ENCODE assay signal across 7 cellular contexts in the genomic region with DNA sequence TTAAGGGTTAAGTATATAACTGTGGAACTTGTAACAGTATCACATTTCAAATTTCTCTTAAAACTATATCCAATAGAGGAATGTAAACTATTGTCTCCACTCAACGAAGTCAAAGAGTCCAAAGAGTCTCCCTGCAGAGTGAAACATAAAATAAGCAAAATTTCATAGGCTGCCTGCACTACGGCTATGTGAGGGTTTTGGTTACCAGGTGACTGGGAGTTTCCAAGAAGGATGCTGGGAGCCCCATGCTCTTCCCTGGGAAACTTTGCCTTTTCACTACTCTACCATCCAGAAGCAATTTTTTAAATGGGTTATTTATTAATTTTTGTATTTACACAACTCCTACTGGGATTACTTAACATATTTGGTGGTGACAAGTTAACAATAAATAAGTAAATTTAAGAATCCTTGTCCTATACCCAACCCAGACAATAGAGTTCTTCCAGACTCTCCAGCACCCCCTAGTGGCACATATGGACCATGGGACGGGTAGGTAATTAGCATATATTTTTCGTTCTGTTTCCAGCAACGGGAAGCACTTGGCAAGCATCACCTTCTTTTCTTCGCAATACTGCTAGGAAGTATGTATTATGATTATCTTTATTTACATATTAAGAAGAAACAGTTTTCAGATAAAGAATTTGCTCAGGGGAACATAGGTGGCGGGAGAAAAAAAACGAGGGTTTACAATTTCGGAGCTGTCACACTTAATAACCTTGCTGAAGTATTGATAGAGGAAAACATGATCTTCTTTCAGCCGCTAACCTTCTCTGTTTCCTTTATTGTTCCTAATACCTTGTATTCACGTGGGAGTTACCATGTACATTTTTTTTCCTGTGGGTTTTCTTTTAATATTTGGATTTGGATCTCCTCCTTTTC. TPM values are rescaled to one million over a fixed set of nuclear protein-coding genes. Genes with fewer than 3 reads are reported as not detected.
A peak's percentile ranks its signal among the peaks of the same experiment; 100 is the strongest.
DNase-seq lines count a peak whose midpoint lies in the region; ATAC-seq and TF ChIP-seq lines count a peak whose summit lies in the region.

No MANE protein-coding gene starts in this region.

- H3K36me3 ChIP-seq in liver (ENCODE audit: control insufficient read depth in 4 of 4, insufficient read depth in 3 of 4, low read depth in 1 of 4, low read length in 3 of 4) = no peaks in the 10 kb centered on the region

- H3K4me1 Mint-ChIP-seq in chondrocyte (ENCODE audit: low read depth) = peaks cover 8% of the 10 kb centered on the region
- no peaks in the 10 kb centered on the region for H3K4me1 Mint-ChIP-seq in stimulated activated memory B cell treated with anti-CD40 and anti-IgM and Interleukin-4, amounts not matched to agents 10 μg/mL and 1 μg/mL and 100 μg/mL, for 72 hours

- H3K9ac ChIP-seq in liver (ENCODE audit: low read depth in 1 of 2, low read length in 2 of 2) = no peak overlapping the region

- ATAC-seq in GM21390 (IDR thresholded peaks at IDR 0.05; ENCODE audit: unreplicated experiment) = peak; percentile 79
- peak; percentile 60 for ATAC-seq in stimulated activated memory B cell treated with anti-CD40 and anti-IgM and Interleukin-4, amounts not matched to agents 10 μg/mL and 1 μg/mL and 100 μg/mL, for 72 hours

- no peaks in the 10 kb centered on the region for H3K9me3 Mint-ChIP-seq in chondrocyte (ENCODE audit: low read depth)
- H3K9me3 Mint-ChIP-seq in stimulated activated memory B cell treated with anti-CD40 and anti-IgM and Interleukin-4, amounts not matched to agents 10 μg/mL and 1 μg/mL and 100 μg/mL, for 72 hours = no peaks in the 10 kb centered on the region

- no peak overlapping the region for H3K27ac ChIP-seq in liver (ENCODE audit: low read depth in 1 of 2, low read length in 2 of 2)

- H3K27ac Mint-ChIP-seq in chondrocyte (ENCODE audit: unreplicated experiment) = no peak overlapping the region
- H3K27ac Mint-ChIP-seq in stimulated activated memory B cell treated with anti-CD40 and anti-IgM and Interleukin-4, amounts not matched to agents 10 μg/mL and 1 μg/mL and 100 μg/mL, for 72 hours = no peak overlapping the region

- DNase-seq in EH (ENCODE audit: low read depth) (peak; percentile 68), LNCaP clone FGC (ENCODE audit: low read depth) (peak; percentile 17), SKM-1 treated with dmso at 0.1 percent for 144 hours (lab: John Stamatoyannopoulos, UW; ENCODE audit: unreplicated experiment) (peak; percentile 56), chondrocyte (ENCODE audit: low spot score) (no peak)

- H3K9me3 ChIP-seq in liver (ENCODE audit: control insufficient read depth in 4 of 4, low read length in 3 of 4) = no peaks in the 10 kb centered on the region

- TF ChIP-seq RAD21 in liver (IDR thresholded peaks at IDR 0.05) = peak; percentile 89 to 92

- 27% methylated on average over 11 of the region's 11 CpGs for WGBS in liver

- no peak overlapping the region for H3K4me3 Mint-ChIP-seq in chondrocyte (ENCODE audit: unreplicated experiment)
- H3K4me3 Mint-ChIP-seq in stimulated activated memory B cell treated with anti-CD40 and anti-IgM and Interleukin-4, amounts not matched to agents 10 μg/mL and 1 μg/mL and 100 μg/mL, for 72 hours = no peak overlapping the region

- H3K27me3 Mint-ChIP-seq in chondrocyte (ENCODE audit: low read depth) = no peaks in the 10 kb centered on the region
- H3K27me3 Mint-ChIP-seq in stimulated activated memory B cell treated with anti-CD40 and anti-IgM and Interleukin-4, amounts not matched to agents 10 μg/mL and 1 μg/mL and 100 μg/mL, for 72 hours = no peaks in the 10 kb centered on the region

- H3K4me3 ChIP-seq in LNCaP clone FGC (ENCODE audit: low read depth, low read length) (no peak overlapping the region), liver (ENCODE audit: low read depth in 1 of 3, low read length in 3 of 3) (peak overlapping the region in 2 of 3 donors; percentile 18 to 31)

- H3K36me3 Mint-ChIP-seq in chondrocyte (ENCODE audit: low read depth) = no peaks in the 10 kb centered on the region
- H3K36me3 Mint-ChIP-seq in stimulated activated memory B cell treated with anti-CD40 and anti-IgM and Interleukin-4, amounts not matched to agents 10 μg/mL and 1 μg/mL and 100 μg/mL, for 72 hours = no peaks in the 10 kb centered on the region

- H3K27me3 ChIP-seq in liver (ENCODE audit: control insufficient read depth in 4 of 4, insufficient read depth in 4 of 4, low read length in 3 of 4) = no peaks in the 10 kb centered on the region

- peaks cover 4 to 7% (median 6%) of the 10 kb centered on the region in 4 donors for H3K4me1 ChIP-seq in liver (ENCODE audit: control insufficient read depth in 4 of 4, insufficient read depth in 4 of 4, low read length in 3 of 4)

- TF ChIP-seq CTCF in LNCaP clone FGC (IDR thresholded peaks at IDR 0.05; ENCODE audit: control insufficient read depth, extremely low read depth, insufficient read depth) (peak; percentile 72), chondrocyte (IDR thresholded peaks at IDR 0.05) (peak; percentile 82), liver (IDR thresholded peaks at IDR 0.05; ENCODE audit: low read depth, low read length, missing input control) (peak; percentile 84)

TF ChIP-seq in liver, 16 proteins besides CTCF, POLR2A, EP300 and RAD21:
- TF ChIP-seq, protein P1, sequence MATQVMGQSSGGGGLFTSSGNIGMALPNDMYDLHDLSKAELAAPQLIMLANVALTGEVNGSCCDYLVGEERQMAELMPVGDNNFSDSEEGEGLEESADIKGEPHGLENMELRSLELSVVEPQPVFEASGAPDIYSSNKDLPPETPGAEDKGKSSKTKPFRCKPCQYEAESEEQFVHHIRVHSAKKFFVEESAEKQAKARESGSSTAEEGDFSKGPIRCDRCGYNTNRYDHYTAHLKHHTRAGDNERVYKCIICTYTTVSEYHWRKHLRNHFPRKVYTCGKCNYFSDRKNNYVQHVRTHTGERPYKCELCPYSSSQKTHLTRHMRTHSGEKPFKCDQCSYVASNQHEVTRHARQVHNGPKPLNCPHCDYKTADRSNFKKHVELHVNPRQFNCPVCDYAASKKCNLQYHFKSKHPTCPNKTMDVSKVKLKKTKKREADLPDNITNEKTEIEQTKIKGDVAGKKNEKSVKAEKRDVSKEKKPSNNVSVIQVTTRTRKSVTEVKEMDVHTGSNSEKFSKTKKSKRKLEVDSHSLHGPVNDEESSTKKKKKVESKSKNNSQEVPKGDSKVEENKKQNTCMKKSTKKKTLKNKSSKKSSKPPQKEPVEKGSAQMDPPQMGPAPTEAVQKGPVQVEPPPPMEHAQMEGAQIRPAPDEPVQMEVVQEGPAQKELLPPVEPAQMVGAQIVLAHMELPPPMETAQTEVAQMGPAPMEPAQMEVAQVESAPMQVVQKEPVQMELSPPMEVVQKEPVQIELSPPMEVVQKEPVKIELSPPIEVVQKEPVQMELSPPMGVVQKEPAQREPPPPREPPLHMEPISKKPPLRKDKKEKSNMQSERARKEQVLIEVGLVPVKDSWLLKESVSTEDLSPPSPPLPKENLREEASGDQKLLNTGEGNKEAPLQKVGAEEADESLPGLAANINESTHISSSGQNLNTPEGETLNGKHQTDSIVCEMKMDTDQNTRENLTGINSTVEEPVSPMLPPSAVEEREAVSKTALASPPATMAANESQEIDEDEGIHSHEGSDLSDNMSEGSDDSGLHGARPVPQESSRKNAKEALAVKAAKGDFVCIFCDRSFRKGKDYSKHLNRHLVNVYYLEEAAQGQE (IDR thresholded peaks at IDR 0.05) = no peak
- no peak for TF ChIP-seq NR2F2 (IDR thresholded peaks at IDR 0.05)
- TF ChIP-seq YY1 (IDR thresholded peaks at IDR 0.05) = no peak
- TF ChIP-seq HNF4A (conservative IDR thresholded peaks at IDR 0.05) = peak; percentile 4 to 16
- TF ChIP-seq SP1 (IDR thresholded peaks at IDR 0.05) = no peak
- TF ChIP-seq, protein P2, sequence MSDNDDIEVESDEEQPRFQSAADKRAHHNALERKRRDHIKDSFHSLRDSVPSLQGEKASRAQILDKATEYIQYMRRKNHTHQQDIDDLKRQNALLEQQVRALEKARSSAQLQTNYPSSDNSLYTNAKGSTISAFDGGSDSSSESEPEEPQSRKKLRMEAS (IDR thresholded peaks at IDR 0.05) = no peak
- TF ChIP-seq, protein P3, sequence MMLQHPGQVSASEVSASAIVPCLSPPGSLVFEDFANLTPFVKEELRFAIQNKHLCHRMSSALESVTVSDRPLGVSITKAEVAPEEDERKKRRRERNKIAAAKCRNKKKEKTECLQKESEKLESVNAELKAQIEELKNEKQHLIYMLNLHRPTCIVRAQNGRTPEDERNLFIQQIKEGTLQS (IDR thresholded peaks at IDR 0.05) = no peak
- TF ChIP-seq, protein P4, sequence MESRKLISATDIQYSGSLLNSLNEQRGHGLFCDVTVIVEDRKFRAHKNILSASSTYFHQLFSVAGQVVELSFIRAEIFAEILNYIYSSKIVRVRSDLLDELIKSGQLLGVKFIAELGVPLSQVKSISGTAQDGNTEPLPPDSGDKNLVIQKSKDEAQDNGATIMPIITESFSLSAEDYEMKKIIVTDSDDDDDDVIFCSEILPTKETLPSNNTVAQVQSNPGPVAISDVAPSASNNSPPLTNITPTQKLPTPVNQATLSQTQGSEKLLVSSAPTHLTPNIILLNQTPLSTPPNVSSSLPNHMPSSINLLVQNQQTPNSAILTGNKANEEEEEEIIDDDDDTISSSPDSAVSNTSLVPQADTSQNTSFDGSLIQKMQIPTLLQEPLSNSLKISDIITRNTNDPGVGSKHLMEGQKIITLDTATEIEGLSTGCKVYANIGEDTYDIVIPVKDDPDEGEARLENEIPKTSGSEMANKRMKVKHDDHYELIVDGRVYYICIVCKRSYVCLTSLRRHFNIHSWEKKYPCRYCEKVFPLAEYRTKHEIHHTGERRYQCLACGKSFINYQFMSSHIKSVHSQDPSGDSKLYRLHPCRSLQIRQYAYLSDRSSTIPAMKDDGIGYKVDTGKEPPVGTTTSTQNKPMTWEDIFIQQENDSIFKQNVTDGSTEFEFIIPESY (IDR thresholded peaks at IDR 0.05) = no peak
- no peak for TF ChIP-seq JUND (IDR thresholded peaks at IDR 0.05)
- TF ChIP-seq FOXA2 (IDR thresholded peaks at IDR 0.05) = peak; percentile 13
- TF ChIP-seq HNF4G (IDR thresholded peaks at IDR 0.05) = no peak
- TF ChIP-seq EGR1 (IDR thresholded peaks at IDR 0.05; ENCODE audit: low read depth in 2 of 2) = no peak
- peak in 1 of 2 donors; percentile 16 for TF ChIP-seq RXRA (IDR thresholded peaks at IDR 0.05)
- TF ChIP-seq FOXA1 (IDR thresholded peaks at IDR 0.05) = no peak
- no peak for TF ChIP-seq TAF1 (conservative IDR thresholded peaks at IDR 0.05)
- TF ChIP-seq GABPA (IDR thresholded peaks at IDR 0.05 in 1 of 2, conservative IDR thresholded peaks at IDR 0.05 in 1 of 2) = no peak

RNA-seq across cellular contexts. Expression of a gene that starts 3.5 kb away (rescaled TPM):
- total RNA-seq in chondrocyte (0.24 to 0.87 TPM (median 0.55 TPM) in 3 replicates), liver (under 1 TPM; 0.14 to 0.84 TPM)
- polyA plus RNA-seq in liver = 1 to 10 TPM; 1.4 to 1.6 TPM

RNA-seq across cellular contexts. Expression of a gene that starts 59.7 kb away (rescaled TPM):
- total RNA-seq in chondrocyte = 0.65 to 3.5 TPM (median 0.87 TPM) in 3 replicates
- total RNA-seq in liver = 10 to 100 TPM in 1 of 2 donors, under 1 TPM in 1; 0.33 to 26.3 TPM
- under 1 TPM; 0.13 to 0.90 TPM for polyA plus RNA-seq in liver
